Comparison of ENCODE assay signal across 8 cellular contexts in the genomic region with DNA sequence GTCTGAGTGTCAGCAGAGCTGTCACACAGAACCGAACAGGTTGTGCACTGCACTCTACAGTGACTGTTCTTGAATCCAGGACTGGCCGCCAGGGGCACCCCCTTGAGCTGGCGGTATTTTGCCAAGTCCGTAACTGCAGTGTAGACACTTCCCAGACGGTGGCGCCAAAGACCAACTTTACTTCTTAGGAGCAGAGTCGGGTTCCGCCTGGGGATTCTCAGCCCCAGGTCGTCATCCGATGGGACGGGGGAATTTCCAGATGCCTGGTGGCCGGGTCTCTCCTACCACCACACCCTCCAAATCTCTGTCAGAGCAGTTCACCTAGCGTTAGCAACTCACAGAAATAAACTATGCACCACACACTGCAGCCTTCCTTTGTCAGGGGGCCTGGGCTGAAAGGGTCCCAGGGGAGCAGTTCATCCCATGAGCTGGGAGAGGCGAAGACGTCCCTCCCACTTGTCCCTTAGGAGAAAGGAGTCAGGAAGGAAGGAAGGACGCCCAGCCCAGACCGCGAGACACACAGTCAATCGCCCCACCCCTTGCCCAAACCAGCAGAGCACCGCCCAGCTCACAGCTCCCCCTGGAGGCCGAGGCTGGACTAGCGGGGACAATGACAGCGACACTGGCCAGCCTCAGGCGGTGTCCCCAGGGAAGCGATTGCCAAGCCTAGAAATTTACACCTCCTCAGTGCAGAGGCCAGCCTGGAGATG. TPM values are rescaled to one million over a fixed set of nuclear protein-coding genes. Genes with fewer than 3 reads are reported as not detected.
A peak's percentile ranks its signal among the peaks of the same experiment; 100 is the strongest.
DNase-seq lines count a peak whose midpoint lies in the region; ATAC-seq and TF ChIP-seq lines count a peak whose summit lies in the region.

No MANE protein-coding gene starts in this region.

- ATAC-seq in GM19043 (IDR thresholded peaks at IDR 0.05; ENCODE audit: low read depth, unreplicated experiment) = peak; percentile 65
- ATAC-seq in HG03378 (IDR thresholded peaks at IDR 0.05; ENCODE audit: unreplicated experiment) = peak; percentile 72

- TF ChIP-seq CTCF in kidney epithelial cell (IDR thresholded peaks at IDR 0.05; ENCODE audit: insufficient read depth, low read length, poor library complexity, severe bottlenecking) = peak; percentile 99

- no peaks in the 10 kb centered on the region for H3K36me3 ChIP-seq in kidney epithelial cell (ENCODE audit: control insufficient read depth, insufficient read depth, low read length)

- H3K27me3 ChIP-seq in kidney epithelial cell (ENCODE audit: control insufficient read depth, insufficient read depth, low read length) = no peaks in the 10 kb centered on the region

- DNase-seq in Ammon's horn (ENCODE audit: low spot score) (peak; percentile 96), NCI-H446 (lab: John Stamatoyannopoulos, UW) (peak; percentile 87 to 95), cerebellum (ENCODE audit: low spot score) (peak; percentile 92), kidney epithelial cell (ENCODE audit: low read depth) (peak; percentile 84)
- DNase-seq in activated CD4-positive, CD25-positive, alpha-beta regulatory T cell treated with anti-CD3 and anti-CD28 coated beads, Interleukin-2, amount 50 U/mL, for 72 hours = peak; percentile 97
- peak; percentile 99 for DNase-seq in stimulated activated CD4-positive, alpha-beta T cell treated with anti-CD3 and anti-CD28 coated beads, Interleukin-15, amount 100 ng/mL, for 24 hours

- H3K4me3 ChIP-seq in kidney epithelial cell (ENCODE audit: low read depth, low read length) = peak overlapping the region; percentile 39

RNA-seq across cellular contexts. Expression of gene RIPOR1, which starts 7.4 kb away (rescaled TPM):
- 31.1 TPM for total RNA-seq in cerebellum
- 72.1 and 91.0 TPM in 2 replicates for total RNA-seq in kidney epithelial cell

RNA-seq across cellular contexts. Expression of gene AGRP, which starts 37.9 kb away (rescaled TPM):
- total RNA-seq in cerebellum (not detected), kidney epithelial cell (not detected in 2 replicates)

RNA-seq across cellular contexts. Expression of gene ATP6V0D1, which starts 40.3 kb away (rescaled TPM):
- 74.9 TPM for total RNA-seq in cerebellum
- 157 and 233 TPM in 2 replicates for total RNA-seq in kidney epithelial cell

RNA-seq across cellular contexts. Expression of gene CTCF, which starts 41.1 kb away (rescaled TPM):
- total RNA-seq in cerebellum (44.8 TPM), kidney epithelial cell (40.7 and 45.0 TPM in 2 replicates)

Comparison
In these comparisons a context has a peak if more than half of its experiments do, and no peak if none do; other contexts are left out.
1. Peak in every context shown above with its lines: DNase-seq, ATAC-seq and H3K4me3 ChIP-seq.